ENCODE assay signal across 14 cellular contexts in genomic region chr4:88134536-88135361, GRCh38. TPM values are rescaled to one million over a fixed set of nuclear protein-coding genes. Genes with fewer than 3 reads are reported as not detected.
DNase-seq lines count a peak whose midpoint lies in the region; ATAC-seq, FAIRE-seq and TF ChIP-seq lines count a peak whose summit lies in the region.
"Had no signal": no experiment of that assay in that cellular context is flagged by ENCODE, and none has a peak within 500 bp of the region (broad histone marks: within the 10 kb centered on the region; RNA-seq: fewer than 3 reads in every experiment).

No MANE protein-coding gene starts in this region.

- POLR2A ChIA-PET in IMR-90 (lab: Charles Lee; ENCODE audit: unreplicated experiment), result no interaction called here

- H3K9me3 ChIP-seq in IMR-90 (ENCODE audit: control insufficient read depth, insufficient read depth, low read length) (no peaks in the 10 kb centered on the region), hepatocyte (ENCODE audit: low read depth) (no peaks in the 10 kb centered on the region), right lobe of liver (no peaks in the 10 kb centered on the region), small intestine (ENCODE audit: control insufficient read depth, low read depth) (no peaks in the 10 kb centered on the region)
- H3K9me3 ChIP-seq: BE2C had no signal

- H4K8ac ChIP-seq in IMR-90 (ENCODE audit: low read depth in 2 of 2, low read length in 2 of 2), result no peak overlapping the region

- WGBS in IMR-90 (ENCODE audit: extremely low coverage in 2 of 2, insufficient read length in 1 of 2), 2 experiments, result 100% methylated on average over 1 of the region's 3 CpGs; no CpG with 5 or more reads in 1 of the 2 experiments
- 72% methylated on average over 3 of the region's 3 CpGs for WGBS in hepatocyte (ENCODE audit: low lambda C conversion rate, missing lambda C conversion rate)
- WGBS in right lobe of liver (ENCODE audit: insufficient coverage, low coverage, low lambda C conversion rate, missing lambda C conversion rate), result 30% methylated on average over 3 of the region's 3 CpGs
- 25 to 60% (median 33%) methylated on average over 3 of the region's 3 CpGs for WGBS in small intestine, 3 donors

- H3K27ac ChIP-seq in IMR-90 (ENCODE audit: insufficient read depth, low read length), result no peak overlapping the region
- H3K27ac ChIP-seq in hepatocyte, result peak overlapping the region; percentile 61
- H3K27ac ChIP-seq in right lobe of liver, result peak overlapping the region in 1 of 3 donors; percentile 54
- H3K27ac ChIP-seq in small intestine (ENCODE audit: low read depth in 1 of 2, low read length in 1 of 2), result peak overlapping the region; percentile 54 to 81
- H3K27ac ChIP-seq: C4-2B had no signal

- no peak overlapping the region for H3K9ac ChIP-seq in IMR-90 (ENCODE audit: low read depth, low read length)

- no TSS peak for BruUV-seq in IMR-90 (replicated peaks; lab: Mats Ljungman, UMichigan)

- H3K9me1 ChIP-seq in IMR-90 (ENCODE audit: insufficient read depth, low read length), result peaks cover 9% of the 10 kb centered on the region

- H3K4ac ChIP-seq in IMR-90 (ENCODE audit: low read depth, low read length), result peak overlapping the region; percentile 15; the same call in 1 of the 2 replicates

- no peaks in the 10 kb centered on the region for H3K27me3 ChIP-seq in IMR-90 (ENCODE audit: control insufficient read depth, insufficient read depth, low read length)
- no peaks in the 10 kb centered on the region for H3K27me3 ChIP-seq in hepatocyte
- no peaks in the 10 kb centered on the region for H3K27me3 ChIP-seq in right lobe of liver
- no peaks in the 10 kb centered on the region for H3K27me3 ChIP-seq in small intestine (ENCODE audit: control insufficient read depth in 2 of 2, insufficient read depth in 2 of 2, low read length in 2 of 2)

- intact Hi-C loops in IMR-90 (cut with micrococcal nuclease), result loop anchor here (5.0 kb wide), 1 partner anchor 53 kb away; no protein-coding TSS in a partner anchor
- intact Hi-C loops in right lobe of liver (cut with DNase I), result no loop called here

- H3K9me2 ChIP-seq in hepatocyte (replicated peaks; ENCODE audit: insufficient read depth), result no peaks in the 10 kb centered on the region

- no peak overlapping the region for H3K14ac ChIP-seq in IMR-90 (replicated peaks; ENCODE audit: low read depth, low read length)

- H2AK9ac ChIP-seq in IMR-90 (replicated peaks; ENCODE audit: low read depth, low read length, poor library complexity), result no peak overlapping the region

- H3K23ac ChIP-seq in IMR-90 (ENCODE audit: low read depth, low read length), result no peak overlapping the region

- TF ChIP-seq POLR2A in IMR-90 (IDR thresholded peaks at IDR 0.05; ENCODE audit: low read depth, low read length), result no peak
- no peak for TF ChIP-seq POLR2A in right lobe of liver (IDR thresholded peaks at IDR 0.05)

- no peak overlapping the region for H3K18ac ChIP-seq in IMR-90 (ENCODE audit: low read depth, low read length)

- H3K79me1 ChIP-seq in IMR-90 (ENCODE audit: low read depth in 1 of 2, low read length in 2 of 2), result no peaks in the 10 kb centered on the region

- no peaks in the 10 kb centered on the region for H3K36me3 ChIP-seq in IMR-90 (ENCODE audit: control insufficient read depth, insufficient read depth, low read length)
- H3K36me3 ChIP-seq in hepatocyte (replicated peaks; ENCODE audit: insufficient read depth, low read depth), result no peaks in the 10 kb centered on the region
- H3K36me3 ChIP-seq in right lobe of liver, result peaks cover 0 to 4% (median 0%) of the 10 kb centered on the region in 4 donors
- peaks cover 3 to 12% of the 10 kb centered on the region in 2 donors for H3K36me3 ChIP-seq in small intestine (ENCODE audit: control insufficient read depth in 2 of 2, insufficient read depth in 2 of 2, low read length in 2 of 2)
- H3K36me3 ChIP-seq: BE2C had no signal

- no peak overlapping the region for H2AFZ ChIP-seq in IMR-90 (replicated peaks; ENCODE audit: low read length, poor library complexity)
- no peak overlapping the region for H2AFZ ChIP-seq in hepatocyte
- H2AFZ ChIP-seq: GM23338 had no signal

- no peak for TF ChIP-seq CTCF in IMR-90 (conservative IDR thresholded peaks at IDR 0.05; ENCODE audit: low read depth, low read length)
- TF ChIP-seq CTCF in hepatocyte (IDR thresholded peaks at IDR 0.05; ENCODE audit: poor library complexity), result no peak
- TF ChIP-seq CTCF in right lobe of liver (IDR thresholded peaks at IDR 0.05), result no peak

- H3K56ac ChIP-seq in IMR-90 (ENCODE audit: extremely low read depth, insufficient read depth, low read length), result no peak overlapping the region

- no peak for DNase-seq in IMR-90
- peak; percentile 15 for DNase-seq in hepatocyte (ENCODE audit: low spot score)
- DNase-seq in right lobe of liver, result no peak
- DNase-seq in small intestine, result peak; percentile 90
- no peak for DNase-seq in putamen (ENCODE audit: low spot score)
- DNase-seq in activated naive CD4-positive, alpha-beta T cell treated with anti-CD3 and anti-CD28 coated beads, Interleukin-2, amount 50 U/mL, for 16 hours, result no peak
- DNase-seq in DMS79 (lab: John Stamatoyannopoulos, UW), result no peak
- no peak for DNase-seq in NCI-H1436 (lab: John Stamatoyannopoulos, UW)
- DNase-seq: BE2C; CD4-positive, alpha-beta memory T cell; H9 had no signal

- 0 out of 2 replicates have a peak overlapping the region, but pooled peaks have one; percentile 47 for H2AK5ac ChIP-seq in IMR-90 (ENCODE audit: low read depth, low read length)

- H2BK120ac ChIP-seq in IMR-90 (ENCODE audit: low read depth, low read length), result no peak overlapping the region

- no peak overlapping the region for H3K4me3 ChIP-seq in IMR-90 (ENCODE audit: insufficient read depth, low read depth, low read length)
- no peak overlapping the region for H3K4me3 ChIP-seq in hepatocyte
- no peak overlapping the region for H3K4me3 ChIP-seq in right lobe of liver
- no peak overlapping the region for H3K4me3 ChIP-seq in small intestine (ENCODE audit: low read depth in 1 of 2, low read length in 2 of 2)
- H3K4me3 ChIP-seq: GM23338 had no signal

- dilution Hi-C loops in IMR-90 (cut with HindIII; ENCODE audit: low sequenced_read_pairs, unreplicated experiment), result no loop called here

- no peaks in the 10 kb centered on the region for H3K79me2 ChIP-seq in hepatocyte

- H2BK5ac ChIP-seq in IMR-90 (ENCODE audit: low read depth, low read length, poor library complexity, severe bottlenecking), result no peak overlapping the region

- no peak for FAIRE-seq in small intestine (lab: Jason Lieb, UNC)

- H4K5ac ChIP-seq in IMR-90 (ENCODE audit: low read depth, low read length), result no peak overlapping the region

- no peak overlapping the region for H2BK15ac ChIP-seq in IMR-90 (ENCODE audit: low read depth, low read length)

- no peak overlapping the region for H4K91ac ChIP-seq in IMR-90 (ENCODE audit: insufficient read depth, low read depth, low read length)

- ATAC-seq in IMR-90 (ENCODE audit: low read depth) (no peak), right lobe of liver (peak; percentile 30 to 62 (median 54))
- ATAC-seq: GM23338 had no signal

- in situ Hi-C loops in IMR-90 (cut with MboI; ENCODE audit: low sequenced_read_pairs), result no loop called here

- H3K4me2 ChIP-seq in IMR-90 (ENCODE audit: low read depth, low read length) (no peak overlapping the region), hepatocyte (no peak overlapping the region)
- H3K4me2 ChIP-seq: GM23338 had no signal

- CTCF ChIA-PET in IMR-90 (lab: Yijun Ruan, JAX), result no interaction called here

- H2BK20ac ChIP-seq in IMR-90 (ENCODE audit: low read depth, low read length), result no peak overlapping the region

- peaks cover 7% of the 10 kb centered on the region for H3K4me1 ChIP-seq in IMR-90 (ENCODE audit: control insufficient read depth, insufficient read depth, low read length)
- H3K4me1 ChIP-seq in hepatocyte (ENCODE audit: insufficient read depth), result peaks cover 10% of the 10 kb centered on the region
- H3K4me1 ChIP-seq in right lobe of liver, result peaks cover 0 to 28% (median 6%) of the 10 kb centered on the region in 4 donors
- no peaks in the 10 kb centered on the region for H3K4me1 ChIP-seq in small intestine (ENCODE audit: control insufficient read depth in 2 of 2, insufficient read depth in 1 of 2, low read depth in 1 of 2, low read length in 1 of 2)
- H3K4me1 ChIP-seq: BE2C had no signal

- no peak for TF ChIP-seq RAD21 in IMR-90 (IDR thresholded peaks at IDR 0.05; ENCODE audit: low read length)

- H4K20me1 ChIP-seq in IMR-90 (ENCODE audit: insufficient read depth, low read length), result no peaks in the 10 kb centered on the region
- no peaks in the 10 kb centered on the region for H4K20me1 ChIP-seq in hepatocyte (ENCODE audit: insufficient read depth, poor library complexity, severe bottlenecking)

TF ChIP-seq in IMR-90, 13 proteins besides CTCF, POLR2A, EP300 and RAD21:
- TF ChIP-seq MAFK (IDR thresholded peaks at IDR 0.05; ENCODE audit: low read depth, low read length) (no peak), CHD1 (IDR thresholded peaks at IDR 0.05; ENCODE audit: low read depth, low read length) (no peak), MXI1 (IDR thresholded peaks at IDR 0.05; ENCODE audit: borderline replicate concordance, low read depth, low read length) (no peak), BHLHE40 (IDR thresholded peaks at IDR 0.05; ENCODE audit: low read depth, low read length) (no peak), CEBPB (IDR thresholded peaks at IDR 0.05; ENCODE audit: low read depth, low read length) (no peak)
TF ChIP-seq in IMR-90: peak in this region for 0.

RNA-seq across cellular contexts. Expression of gene ABCG2, which starts 23.7 kb away (rescaled TPM):
- total RNA-seq in IMR-90 (2012; rRNA removed) (1.1 and 1.4 TPM in 2 replicates), hepatocyte (10.0 and 11.6 TPM in 2 replicates), right lobe of liver (10 to 100 TPM in 2 of 6 experiments, 1 to 10 TPM in 4; 6.4 to 11.4 (median 8.1) TPM)
- polyA plus RNA-seq in IMR-90 (2012; rRNA removed) (0.27 and 0.50 TPM in 2 replicates), hepatocyte (3.7 and 3.9 TPM in 2 replicates), small intestine (10 to 100 TPM; 11.3 to 37.6 (median 35.9) TPM)
- 0.14 and 0.22 TPM in 2 replicates for polyA plus RNA-seq in IMR-90 (2012; cell fraction: cytosol; rRNA removed)
- polyA plus RNA-seq in IMR-90 (2012; cell fraction: nucleus; rRNA removed; ENCODE audit: low replicate concordance), result 0.15 and 0.34 TPM in 2 replicates
- polyA plus RNA-seq: IgD-negative memory B cell had no signal

Comparison
In these comparisons a context has a peak if more than half of its experiments do, and no peak if none do; other contexts are left out.
1. DNase-seq: peak in hepatocyte (single experiment) and small intestine (single experiment); none in IMR-90 (single experiment), right lobe of liver (0 of 3), putamen (single experiment), activated naive CD4-positive, alpha-beta T cell treated with anti-CD3 and anti-CD28 coated beads, Interleukin-2, amount 50 U/mL, for 16 hours (single experiment), DMS79 (single experiment) and NCI-H1436 (single experiment).